1 cellular context compared by ENCODE assay signal in the genomic region with DNA sequence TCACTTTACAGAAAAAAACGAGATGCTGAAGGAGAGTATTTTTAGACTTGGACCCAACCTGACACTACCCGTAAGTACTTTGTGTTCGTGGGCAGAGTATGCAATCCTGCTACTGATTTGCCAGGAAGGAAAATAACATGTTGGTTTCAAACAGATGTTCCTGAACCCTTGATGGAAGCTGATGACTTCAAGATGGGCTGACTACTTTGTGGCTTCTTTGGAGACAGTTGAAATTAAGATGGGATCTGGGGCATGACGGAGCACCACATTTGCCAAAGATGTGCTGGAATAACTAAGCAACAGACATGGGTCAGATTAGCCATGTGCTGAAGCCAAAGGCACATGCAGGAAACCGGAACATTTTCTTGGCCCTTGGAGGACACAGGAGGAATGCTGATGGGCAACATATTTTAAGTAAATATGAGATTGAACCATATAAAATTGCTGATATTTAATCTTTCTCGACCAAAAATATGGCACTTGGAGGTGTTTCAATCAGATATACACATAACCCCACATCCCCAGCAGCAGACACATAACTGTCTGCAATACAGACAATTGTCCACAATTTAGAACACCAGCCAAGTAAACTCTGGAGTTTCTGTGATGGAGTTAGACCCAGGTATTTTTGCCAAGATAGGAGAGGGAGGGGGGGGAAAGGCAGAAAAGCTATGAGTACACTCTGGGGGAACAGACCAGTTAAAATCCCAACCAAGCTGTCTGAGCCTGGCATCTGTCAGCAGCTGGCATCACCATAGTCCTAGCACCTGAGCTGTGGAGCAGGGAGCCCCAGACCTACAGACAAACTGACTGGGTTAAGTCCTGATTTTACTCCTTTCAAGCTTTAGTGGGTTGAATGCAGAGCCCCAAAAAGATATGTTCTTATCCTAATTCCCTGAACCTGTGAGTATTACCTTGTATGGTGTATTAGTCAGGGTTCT.
TF ChIP-seq lines count a peak whose summit lies in the region.

No MANE protein-coding gene starts in this region.

TF ChIP-seq in HepG2, 621 proteins besides CTCF, POLR2A, EP300 and RAD21 (continued from another document):
- TF ChIP-seq, protein P1, sequence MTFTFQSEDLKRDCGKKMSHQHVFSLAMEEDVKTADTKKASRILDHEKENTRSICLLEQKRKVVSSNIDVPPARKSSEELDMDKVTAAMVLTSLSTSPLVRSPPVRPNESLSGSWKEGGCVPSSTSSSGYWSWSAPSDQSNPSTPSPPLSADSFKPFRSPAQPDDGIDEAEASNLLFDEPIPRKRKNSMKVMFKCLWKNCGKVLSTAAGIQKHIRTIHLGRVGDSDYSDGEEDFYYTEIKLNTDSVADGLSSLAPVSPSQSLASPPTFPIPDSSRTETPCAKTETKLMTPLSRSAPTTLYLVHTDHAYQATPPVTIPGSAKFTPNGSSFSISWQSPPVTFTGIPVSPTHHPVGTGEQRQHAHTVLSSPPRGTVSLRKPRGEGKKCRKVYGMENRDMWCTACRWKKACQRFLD (CRISPR knock-in tag; IDR thresholded peaks at IDR 0.05; ENCODE audit: borderline replicate concordance), result no peak
- TF ChIP-seq ZNF558 (CRISPR knock-in tag; IDR thresholded peaks at IDR 0.05; ENCODE audit: borderline replicate concordance) (no peak), GZF1 (CRISPR knock-in tag; IDR thresholded peaks at IDR 0.05) (no peak), KAT8 (CRISPR knock-in tag; IDR thresholded peaks at IDR 0.05) (no peak)
